Comparison of ENCODE assay signal across 16 cellular contexts in genomic region chr6:23454090-23454998, GRCh38.
DNase-seq lines count a peak whose midpoint lies in the region; ATAC-seq and TF ChIP-seq lines count a peak whose summit lies in the region.
"Had no signal": no experiment of that assay in that cellular context is flagged by ENCODE, and none has a peak within 500 bp of the region (broad histone marks: within the 10 kb centered on the region; RNA-seq: fewer than 3 reads in every experiment).

No MANE protein-coding gene starts in this region.

- no peak overlapping the region for H2BK120ac ChIP-seq in neuronal stem cell (ENCODE audit: low read depth, low read length)

- H3K36me3 ChIP-seq in brain microvascular endothelial cell (replicated peaks) (no peaks in the 10 kb centered on the region), neuronal stem cell (replicated peaks in 1 of 2; ENCODE audit: control insufficient read depth in 2 of 2, insufficient read depth in 2 of 2, low read length in 2 of 2) (no peaks in the 10 kb centered on the region)

- no peak overlapping the region for H2AK5ac ChIP-seq in neuronal stem cell (ENCODE audit: low read depth, low read length)

- no peak overlapping the region for H2BK12ac ChIP-seq in neuronal stem cell (ENCODE audit: low read length)

- peaks cover 0 to under 1% of the 10 kb centered on the region in 2 donors for H3K9me3 ChIP-seq in neuronal stem cell (replicated peaks in 1 of 2; ENCODE audit: control insufficient read depth in 2 of 2, insufficient read depth in 1 of 2, low read depth in 1 of 2, low read length in 2 of 2)

- H2BK15ac ChIP-seq in neuronal stem cell (ENCODE audit: low read length), result no peak overlapping the region

- H3K27me3 ChIP-seq in brain microvascular endothelial cell (replicated peaks), result no peaks in the 10 kb centered on the region
- no peaks in the 10 kb centered on the region for H3K27me3 ChIP-seq in neuronal stem cell (ENCODE audit: control insufficient read depth in 3 of 3, insufficient read depth in 3 of 3, low read depth in 1 of 3, low read length in 3 of 3)

- no peak overlapping the region for H4K8ac ChIP-seq in neuronal stem cell (ENCODE audit: low read depth, low read length)

- no CpG with 5 or more reads among the region's 5 CpGs for WGBS in neuronal stem cell (ENCODE audit: extremely low coverage in 2 of 2, insufficient read length in 2 of 2, insufficient replicate concordance in 1 of 2), 2 donors

- no peaks in the 10 kb centered on the region for H3K36me3 Mint-ChIP-seq in activated T-cell treated with anti-CD3 and anti-CD28 coated beads, Interleukin-2, amount 50 U/mL, for 24 hours (ENCODE audit: low read depth)
- H3K36me3 Mint-ChIP-seq: naive B cell had no signal

- peaks cover 0 to 2% of the 10 kb centered on the region in 2 donors for H3K4me1 ChIP-seq in neuronal stem cell (ENCODE audit: control insufficient read depth in 2 of 2, insufficient read depth in 1 of 2, low read depth in 1 of 2, low read length in 2 of 2)

- no peak overlapping the region for H3K4me2 ChIP-seq in neuronal stem cell (ENCODE audit: insufficient read depth, low read length, poor library complexity, severe bottlenecking)

- no peak for TF ChIP-seq CTCF in brain microvascular endothelial cell (IDR thresholded peaks at IDR 0.05; ENCODE audit: low read depth, low read length, missing control alignments)

- H3K14ac ChIP-seq in neuronal stem cell (ENCODE audit: low read length), result no peak overlapping the region

- H3K4me3 Mint-ChIP-seq in activated T-cell treated with anti-CD3 and anti-CD28 coated beads, Interleukin-2, amount 50 U/mL, for 24 hours, result no peak overlapping the region
- H3K4me3 Mint-ChIP-seq: activated T-cell treated with anti-CD3 and anti-CD28 coated beads, Interleukin-2, amount 50 U/mL, for 72 hours; CD4-positive, alpha-beta T cell; naive B cell; T-helper 17 cell had no signal

- no peaks in the 10 kb centered on the region for H3K79me1 ChIP-seq in neuronal stem cell (ENCODE audit: low read depth, low read length)

- ATAC-seq in GM18868 (IDR thresholded peaks at IDR 0.05; ENCODE audit: unreplicated experiment) (peak; percentile 59), GM21737 (IDR thresholded peaks at IDR 0.05; ENCODE audit: unreplicated experiment) (no peak)
- ATAC-seq: activated T-cell treated with anti-CD3 and anti-CD28 coated beads, Interleukin-2, amount 50 U/mL, for 72 hours; T-helper 17 cell had no signal

- no peak overlapping the region for H3K4ac ChIP-seq in neuronal stem cell (ENCODE audit: low read length)

- H3K18ac ChIP-seq in neuronal stem cell (ENCODE audit: low read length), result no peak overlapping the region

- H3K27ac ChIP-seq in brain microvascular endothelial cell, result no peak overlapping the region
- no peak overlapping the region for H3K27ac ChIP-seq in neuronal stem cell (replicated peaks; ENCODE audit: low read length)

- H3K9me3 Mint-ChIP-seq in activated T-cell treated with anti-CD3 and anti-CD28 coated beads, Interleukin-2, amount 50 U/mL, for 24 hours, result peaks cover 2% of the 10 kb centered on the region
- H3K9me3 Mint-ChIP-seq: CD4-positive, alpha-beta T cell had no signal

- no peak overlapping the region for H3K9ac ChIP-seq in neuronal stem cell (ENCODE audit: low read depth, low read length, poor library complexity)

- H3K23ac ChIP-seq in neuronal stem cell (ENCODE audit: low read depth, low read length, poor library complexity), result no peak overlapping the region

- H2BK5ac ChIP-seq in neuronal stem cell (ENCODE audit: low read length), result no peak overlapping the region

- no peak overlapping the region for H4K91ac ChIP-seq in neuronal stem cell (ENCODE audit: low read depth, low read length, poor library complexity)

- H3K4me3 ChIP-seq in brain microvascular endothelial cell (ENCODE audit: low read depth, low read length) (no peak overlapping the region), neuronal stem cell (ENCODE audit: low read length in 2 of 2) (no peak overlapping the region)

- H3K27me3 Mint-ChIP-seq in activated T-cell treated with anti-CD3 and anti-CD28 coated beads, Interleukin-2, amount 50 U/mL, for 24 hours, result no peaks in the 10 kb centered on the region
- H3K27me3 Mint-ChIP-seq: CD4-positive, alpha-beta T cell; naive B cell; T-helper 17 cell had no signal

- no peak overlapping the region for H3K27ac Mint-ChIP-seq in activated T-cell treated with anti-CD3 and anti-CD28 coated beads, Interleukin-2, amount 50 U/mL, for 24 hours
- H3K27ac Mint-ChIP-seq: activated T-cell treated with anti-CD3 and anti-CD28 coated beads, Interleukin-2, amount 50 U/mL, for 72 hours; CD4-positive, alpha-beta T cell; naive B cell; T-helper 17 cell had no signal

- peak overlapping the region; percentile 42 for H2AFZ ChIP-seq in neuronal stem cell (ENCODE audit: low read length)

- peak; percentile 21 for DNase-seq in NCI-H345 treated with DMSO at 0.1 percent for 48 hours (lab: John Stamatoyannopoulos, UW; ENCODE audit: unreplicated experiment)
- peak; percentile 4 for DNase-seq in brain microvascular endothelial cell
- DNase-seq in neuronal stem cell (ENCODE audit: low spot score), result no peak
- no peak for DNase-seq in activated T-cell treated with anti-CD3 and anti-CD28 coated beads, Interleukin-2, amount 50 U/mL, for 24 hours
- DNase-seq in RPMI8226, result no peak
- DNase-seq: activated CD4-positive, alpha-beta T cell treated with anti-CD3 and anti-CD28 coated beads for 48 hours; activated T-cell treated with anti-CD3 and anti-CD28 coated beads, Interleukin-2, amount 50 U/mL, for 72 hours; anterior cingulate cortex; CD4-positive, alpha-beta T cell; effector CD8-positive, alpha-beta T cell; naive B cell; NCI-H2029 treated with DMSO at 0.1 percent for 48 hours; small intestine; T-helper 17 cell had no signal

- in situ Hi-C loops in brain microvascular endothelial cell (cut with HindIII; ENCODE audit: low pct_ligation_motif_present, low sequenced_read_pairs), result no loop called here

- H3K4me1 Mint-ChIP-seq in activated T-cell treated with anti-CD3 and anti-CD28 coated beads, Interleukin-2, amount 50 U/mL, for 24 hours (ENCODE audit: low read depth), result no peaks in the 10 kb centered on the region
- H3K4me1 Mint-ChIP-seq: naive B cell, T-helper 17 cell had no signal

Comparison
In these comparisons a context has a peak if more than half of its experiments do, and no peak if none do; other contexts are left out.
1. DNase-seq: peak in NCI-H345 treated with DMSO at 0.1 percent for 48 hours (single experiment) and brain microvascular endothelial cell (single experiment); none in neuronal stem cell (single experiment), activated T-cell treated with anti-CD3 and anti-CD28 coated beads, Interleukin-2, amount 50 U/mL, for 24 hours (single experiment) and RPMI8226 (single experiment).